ENCODE assay signal across 1 cellular context in the genomic region with DNA sequence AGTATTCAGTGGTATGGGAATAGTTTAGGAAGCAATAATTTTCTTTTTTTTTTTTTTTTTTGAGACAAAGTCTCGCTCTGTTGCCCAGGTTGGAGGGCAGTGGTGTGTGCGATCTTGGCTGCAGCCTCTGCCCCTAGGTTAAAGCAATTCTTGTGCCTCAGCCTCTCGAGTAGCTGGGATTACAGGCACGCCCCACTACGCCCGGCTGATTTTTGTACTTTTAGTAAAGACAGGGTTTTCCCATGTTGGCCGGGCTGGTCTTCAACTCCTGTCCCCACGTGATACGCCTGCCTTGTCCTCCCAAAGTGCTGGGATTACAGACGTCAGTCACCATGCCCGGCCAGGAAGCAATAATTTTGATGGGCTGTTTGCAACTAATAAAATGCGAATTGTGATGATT.
TF ChIP-seq lines count a peak whose summit lies in the region.

No MANE protein-coding gene starts in this region.

TF ChIP-seq in SK-N-SH treated with all-trans-retinoic acid at 6 μM for 48 hours, 23 proteins besides CTCF, POLR2A, EP300 and RAD21 (continued from another document):
- TF ChIP-seq, protein P1, sequence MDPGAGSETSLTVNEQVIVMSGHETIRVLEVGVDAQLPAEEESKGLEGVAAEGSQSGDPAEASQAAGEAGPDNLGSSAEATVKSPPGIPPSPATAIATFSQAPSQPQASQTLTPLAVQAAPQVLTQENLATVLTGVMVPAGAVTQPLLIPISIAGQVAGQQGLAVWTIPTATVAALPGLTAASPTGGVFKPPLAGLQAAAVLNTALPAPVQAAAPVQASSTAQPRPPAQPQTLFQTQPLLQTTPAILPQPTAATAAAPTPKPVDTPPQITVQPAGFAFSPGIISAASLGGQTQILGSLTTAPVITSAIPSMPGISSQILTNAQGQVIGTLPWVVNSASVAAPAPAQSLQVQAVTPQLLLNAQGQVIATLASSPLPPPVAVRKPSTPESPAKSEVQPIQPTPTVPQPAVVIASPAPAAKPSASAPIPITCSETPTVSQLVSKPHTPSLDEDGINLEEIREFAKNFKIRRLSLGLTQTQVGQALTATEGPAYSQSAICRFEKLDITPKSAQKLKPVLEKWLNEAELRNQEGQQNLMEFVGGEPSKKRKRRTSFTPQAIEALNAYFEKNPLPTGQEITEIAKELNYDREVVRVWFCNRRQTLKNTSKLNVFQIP (CRISPR knock-in tag; IDR thresholded peaks at IDR 0.05; ENCODE audit: borderline replicate concordance, low read depth) = no peak
- TF ChIP-seq ZNF70 (CRISPR knock-in tag; IDR thresholded peaks at IDR 0.05) = no peak
- TF ChIP-seq OSR1 (CRISPR knock-in tag; IDR thresholded peaks at IDR 0.05) = no peak
- TF ChIP-seq ZC3H10 (CRISPR knock-in tag; IDR thresholded peaks at IDR 0.05) = no peak
- TF ChIP-seq ZNF565 (CRISPR knock-in tag; conservative IDR thresholded peaks at IDR 0.05; ENCODE audit: low read depth) = no peak
- TF ChIP-seq ESRRG (CRISPR knock-in tag; IDR thresholded peaks at IDR 0.05) = no peak
- TF ChIP-seq, protein P2, sequence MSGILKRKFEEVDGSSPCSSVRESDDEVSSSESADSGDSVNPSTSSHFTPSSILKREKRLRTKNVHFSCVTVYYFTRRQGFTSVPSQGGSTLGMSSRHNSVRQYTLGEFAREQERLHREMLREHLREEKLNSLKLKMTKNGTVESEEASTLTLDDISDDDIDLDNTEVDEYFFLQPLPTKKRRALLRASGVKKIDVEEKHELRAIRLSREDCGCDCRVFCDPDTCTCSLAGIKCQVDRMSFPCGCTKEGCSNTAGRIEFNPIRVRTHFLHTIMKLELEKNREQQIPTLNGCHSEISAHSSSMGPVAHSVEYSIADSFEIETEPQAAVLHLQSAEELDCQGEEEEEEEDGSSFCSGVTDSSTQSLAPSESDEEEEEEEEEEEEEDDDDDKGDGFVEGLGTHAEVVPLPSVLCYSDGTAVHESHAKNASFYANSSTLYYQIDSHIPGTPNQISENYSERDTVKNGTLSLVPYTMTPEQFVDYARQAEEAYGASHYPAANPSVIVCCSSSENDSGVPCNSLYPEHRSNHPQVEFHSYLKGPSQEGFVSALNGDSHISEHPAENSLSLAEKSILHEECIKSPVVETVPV (CRISPR knock-in tag; IDR thresholded peaks at IDR 0.05) = no peak
- TF ChIP-seq TCF4 (CRISPR knock-in tag; IDR thresholded peaks at IDR 0.05; ENCODE audit: borderline replicate concordance) = no peak
- no peak for TF ChIP-seq TOX (CRISPR knock-in tag; IDR thresholded peaks at IDR 0.05; ENCODE audit: borderline replicate concordance)
- TF ChIP-seq BACH2 (CRISPR knock-in tag; IDR thresholded peaks at IDR 0.05; ENCODE audit: borderline replicate concordance) = no peak
TF ChIP-seq in SK-N-SH treated with all-trans-retinoic acid at 6 μM for 48 hours: peak in this region for 0.
